ENCODE assay signal across 16 cellular contexts in the genomic region with DNA sequence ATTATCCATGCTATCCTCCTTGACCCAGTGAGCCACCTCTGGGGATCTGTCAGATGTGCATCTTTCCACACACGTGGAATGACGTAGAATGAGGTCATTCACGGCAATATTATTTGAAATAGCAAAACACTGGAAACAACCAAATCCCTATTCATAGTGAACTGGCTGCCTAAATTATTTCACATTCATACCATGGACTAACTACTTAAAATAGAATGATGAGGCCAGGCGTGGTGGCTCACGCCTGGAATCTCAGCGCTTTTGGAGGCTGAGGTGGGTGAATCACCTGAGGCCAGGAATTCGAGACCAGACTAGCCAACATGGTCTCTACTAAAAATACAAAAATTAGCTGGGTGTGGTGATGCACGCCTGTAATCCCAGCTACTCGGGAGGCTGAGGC.
DNase-seq lines count a peak whose midpoint lies in the region; FAIRE-seq and TF ChIP-seq lines count a peak whose summit lies in the region.
"Had no signal": no experiment of that assay in that cellular context is flagged by ENCODE, and none has a peak within 500 bp of the region (broad histone marks: within the 10 kb centered on the region; RNA-seq: fewer than 3 reads in every experiment).

No MANE protein-coding gene starts in this region.

- H2AFZ ChIP-seq in H9 (ENCODE audit: low read length) (no peak overlapping the region), neuronal stem cell (ENCODE audit: low read length) (no peak overlapping the region)

- WGBS in H9 (ENCODE audit: extremely low coverage, insufficient read length, low lambda C conversion rate), result no CpG with 5 or more reads among the region's 9 CpGs
- WGBS in endodermal cell (ENCODE audit: insufficient coverage in 1 of 2, insufficient read length in 1 of 2), 2 experiments, result 90 to 92% methylated on average over 5 to 9 of the region's 9 CpGs
- no CpG with 5 or more reads among the region's 9 CpGs for WGBS in neuronal stem cell (ENCODE audit: extremely low coverage in 2 of 2, insufficient read length in 2 of 2, insufficient replicate concordance in 1 of 2), 2 donors

- H3K9ac ChIP-seq in H9 (ENCODE audit: extremely low read depth, insufficient read length, low read length) (no peak overlapping the region), NT2/D1 (ENCODE audit: insufficient read length, low read depth) (peak overlapping the region; percentile 57), endodermal cell (ENCODE audit: extremely low read depth, low read length, poor library complexity, severe bottlenecking) (no peak overlapping the region), neuronal stem cell (ENCODE audit: low read depth, low read length, poor library complexity) (no peak overlapping the region)
- H3K9ac ChIP-seq: SK-N-SH had no signal

- H3K9me3 Mint-ChIP-seq in H9 (no peaks in the 10 kb centered on the region; a peak in 1 of 5 replicates), endodermal cell (no peaks in the 10 kb centered on the region)

- H3K14ac ChIP-seq in H9 (ENCODE audit: insufficient read depth, low read length) (no peak overlapping the region), neuronal stem cell (ENCODE audit: low read length) (no peak overlapping the region)

- H2AK5ac ChIP-seq in H9 (ENCODE audit: insufficient read length, low read length) (no peak overlapping the region), neuronal stem cell (ENCODE audit: low read depth, low read length) (peak overlapping the region; percentile 53)

- no peak overlapping the region for H4K8ac ChIP-seq in H9 (replicated peaks; ENCODE audit: insufficient read length, low read depth, low read length)
- no peak overlapping the region for H4K8ac ChIP-seq in neuronal stem cell (ENCODE audit: low read depth, low read length)

- H3K36me3 ChIP-seq in NT2/D1 (ENCODE audit: insufficient read depth, insufficient read length, low read length), result no peaks in the 10 kb centered on the region
- no peaks in the 10 kb centered on the region for H3K36me3 ChIP-seq in endodermal cell (ENCODE audit: control insufficient read depth, insufficient read depth, low read length)
- H3K36me3 ChIP-seq in neuronal stem cell (replicated peaks in 1 of 2; ENCODE audit: control insufficient read depth in 2 of 2, insufficient read depth in 2 of 2, low read length in 2 of 2), result no peaks in the 10 kb centered on the region
- H3K36me3 ChIP-seq in left ventricle myocardium inferior, result no peaks in the 10 kb centered on the region
- H3K36me3 ChIP-seq: MG63 had no signal

- H3K4me1 Mint-ChIP-seq in H9, result peaks cover 67 to 83% of the 10 kb centered on the region in 2 experiments
- H3K4me1 Mint-ChIP-seq in endodermal cell, result peaks cover 49% of the 10 kb centered on the region

- DNase-seq in H9 (no peak), NT2/D1 (ENCODE audit: low read depth, low spot score) (no peak), endodermal cell (no peak), neuronal stem cell (ENCODE audit: low spot score) (no peak), left ventricle myocardium inferior (no peak), COR-L47 (lab: John Stamatoyannopoulos, UW) (no peak), GM12891 (ENCODE audit: insufficient read length, low spot score) (no peak)
- DNase-seq: AML-193, EL, MG63, NCI-H1092, NCI-H146, NCI-H2081, NCI-H510A, NCI-H774, SK-N-SH had no signal

- H3K4me1 ChIP-seq in H9 (ENCODE audit: insufficient read depth, low read length) (peaks cover 18% of the 10 kb centered on the region; the same call in 1 of the 2 replicates), NT2/D1 (ENCODE audit: insufficient read depth, insufficient read length) (peaks cover 27% of the 10 kb centered on the region), endodermal cell (ENCODE audit: control insufficient read depth, insufficient read depth, low read length) (peaks cover 12% of the 10 kb centered on the region), neuronal stem cell (ENCODE audit: control insufficient read depth in 2 of 2, insufficient read depth in 1 of 2, low read depth in 1 of 2, low read length in 2 of 2) (peaks cover 5 to 27% of the 10 kb centered on the region in 2 donors), left ventricle myocardium inferior (peaks cover 27% of the 10 kb centered on the region)

- H2BK20ac ChIP-seq in H9 (ENCODE audit: low read depth, low read length, poor library complexity, severe bottlenecking), result no peak overlapping the region

- H3K79me2 ChIP-seq in H9 (ENCODE audit: insufficient read depth, low read length), result no peaks in the 10 kb centered on the region; the same call in 1 of the 2 replicates

- H2BK15ac ChIP-seq in H9 (ENCODE audit: low read depth, low read length), result no peak overlapping the region
- H2BK15ac ChIP-seq in neuronal stem cell (ENCODE audit: low read length), result peak overlapping the region; percentile 50

- H3K4me3 Mint-ChIP-seq in H9 (peak overlapping the region in 1 of 2 experiments; percentile 64; a peak in 1 of 5 replicates), endodermal cell (peak overlapping the region; percentile 17)

- intact Hi-C loops in left ventricle myocardium inferior (cut with micrococcal nuclease), result no loop called here

- H3K27ac ChIP-seq in H9 (ENCODE audit: insufficient read length, low read depth, low read length) (no peak overlapping the region), endodermal cell (ENCODE audit: low read depth, low read length) (no peak overlapping the region), neuronal stem cell (replicated peaks; ENCODE audit: low read length) (peak overlapping the region; percentile 61), left ventricle myocardium inferior (replicated peaks) (no peak overlapping the region)

- H3K4me2 ChIP-seq in H9 (ENCODE audit: insufficient read depth, insufficient read length, low read length), result peak overlapping the region; percentile 12
- no peak overlapping the region for H3K4me2 ChIP-seq in neuronal stem cell (ENCODE audit: insufficient read depth, low read length, poor library complexity, severe bottlenecking)
- H3K4me2 ChIP-seq: SK-N-SH had no signal

- no peak overlapping the region for H3T11ph ChIP-seq in H9 (ENCODE audit: low read length)

- H2BK12ac ChIP-seq in H9 (ENCODE audit: insufficient read length, low read depth, low read length) (no peak overlapping the region), neuronal stem cell (ENCODE audit: low read length) (peak overlapping the region; percentile 46)

- no peaks in the 10 kb centered on the region for H4K20me1 ChIP-seq in H9 (ENCODE audit: control insufficient read depth, insufficient read depth, insufficient read length)

- no peak for FAIRE-seq in GM12891 (lab: Jason Lieb, UNC)

- H3K4ac ChIP-seq in H9 (ENCODE audit: low read depth, low read length) (no peak overlapping the region), neuronal stem cell (ENCODE audit: low read length) (no peak overlapping the region)

- H2BK5ac ChIP-seq in H9 (ENCODE audit: insufficient read length, low read length) (no peak overlapping the region), neuronal stem cell (ENCODE audit: low read length) (peak overlapping the region; percentile 30)

- H4K5ac ChIP-seq in H9 (ENCODE audit: insufficient read length, low read depth, low read length), result no peak overlapping the region

- H3K9me3 ChIP-seq in H9 (ENCODE audit: control insufficient read depth, low read depth, low read length) (no peaks in the 10 kb centered on the region), NT2/D1 (ENCODE audit: insufficient read depth, low read length) (no peaks in the 10 kb centered on the region), endodermal cell (ENCODE audit: control insufficient read depth, low read length) (no peaks in the 10 kb centered on the region), neuronal stem cell (replicated peaks in 1 of 2; ENCODE audit: control insufficient read depth in 2 of 2, insufficient read depth in 1 of 2, low read depth in 1 of 2, low read length in 2 of 2) (no peaks in the 10 kb centered on the region), left ventricle myocardium inferior (replicated peaks) (no peaks in the 10 kb centered on the region)
- H3K9me3 ChIP-seq: MG63, SK-N-SH had no signal

- no peak for TF ChIP-seq POLR2A in GM12891 (IDR thresholded peaks at IDR 0.05; ENCODE audit: low read depth, low read length)

- H3K27me3 Mint-ChIP-seq in H9 (ENCODE audit: low read depth), result no peaks in the 10 kb centered on the region; the same call in 1 of the 2 replicates
- no peaks in the 10 kb centered on the region for H3K27me3 Mint-ChIP-seq in endodermal cell (ENCODE audit: insufficient read depth)

- peaks cover 0 to 5% (median 2%) of the 10 kb centered on the region in 3 experiments; a peak in 4 of 7 replicates for H3K36me3 Mint-ChIP-seq in H9 (ENCODE audit: insufficient read depth in 1 of 3, low read depth in 3 of 3)
- H3K36me3 Mint-ChIP-seq in endodermal cell (ENCODE audit: low read depth), result peaks cover 6% of the 10 kb centered on the region

- H4K91ac ChIP-seq in H9 (ENCODE audit: insufficient read length, low read depth, low read length) (no peak overlapping the region), neuronal stem cell (ENCODE audit: low read depth, low read length, poor library complexity) (no peak overlapping the region)

- H3K18ac ChIP-seq in H9 (ENCODE audit: insufficient read length, low read depth, low read length) (no peak overlapping the region), neuronal stem cell (ENCODE audit: low read length) (peak overlapping the region; percentile 81)

- peaks cover 3% of the 10 kb centered on the region for H3K23me2 ChIP-seq in H9 (ENCODE audit: insufficient read length, low read depth, low read length, poor library complexity, severe bottlenecking)

- H3K27me3 ChIP-seq in H9 (ENCODE audit: insufficient read depth, low read length), result no peaks in the 10 kb centered on the region
- H3K27me3 ChIP-seq in NT2/D1 (ENCODE audit: insufficient read depth, insufficient read length), result no peaks in the 10 kb centered on the region
- H3K27me3 ChIP-seq in endodermal cell (ENCODE audit: control insufficient read depth, insufficient read depth, low read length, poor library complexity, severe bottlenecking), result no peaks in the 10 kb centered on the region
- H3K27me3 ChIP-seq in neuronal stem cell (ENCODE audit: control insufficient read depth in 3 of 3, insufficient read depth in 3 of 3, low read depth in 1 of 3, low read length in 3 of 3), result peaks cover 0 to 4% (median 0%) of the 10 kb centered on the region in 3 experiments
- H3K27me3 ChIP-seq in left ventricle myocardium inferior (ENCODE audit: low read depth), result no peaks in the 10 kb centered on the region
- H3K27me3 ChIP-seq: MG63 had no signal

- H3K79me1 ChIP-seq in H9 (ENCODE audit: insufficient read depth, low read depth, low read length, poor library complexity, severe bottlenecking) (no peaks in the 10 kb centered on the region), neuronal stem cell (ENCODE audit: low read depth, low read length) (no peaks in the 10 kb centered on the region)

- no peak overlapping the region for H3K56ac ChIP-seq in H9 (ENCODE audit: insufficient read length, low read depth, low read length)

- H3K27ac Mint-ChIP-seq in H9, result peak overlapping the region; percentile 82 to 98 (median 92)
- peak overlapping the region; percentile 96 for H3K27ac Mint-ChIP-seq in endodermal cell

- H2BK120ac ChIP-seq in H9 (ENCODE audit: low read depth, low read length, poor library complexity, severe bottlenecking), result no peak overlapping the region
- H2BK120ac ChIP-seq in neuronal stem cell (ENCODE audit: low read depth, low read length), result no peak overlapping the region

- no peak overlapping the region for H3K4me3 ChIP-seq in NT2/D1 (ENCODE audit: insufficient read length, low read depth)
- no peak overlapping the region for H3K4me3 ChIP-seq in endodermal cell (ENCODE audit: low read length)
- no peak overlapping the region for H3K4me3 ChIP-seq in neuronal stem cell (ENCODE audit: low read length in 2 of 2)
- H3K4me3 ChIP-seq in left ventricle myocardium inferior, result no peak overlapping the region
- H3K4me3 ChIP-seq: MG63 had no signal

- no peak for TF ChIP-seq CTCF in H9 (conservative IDR thresholded peaks at IDR 0.05)
- no peak for TF ChIP-seq CTCF in endodermal cell (conservative IDR thresholded peaks at IDR 0.05)
- TF ChIP-seq CTCF in left ventricle myocardium inferior (IDR thresholded peaks at IDR 0.05; ENCODE audit: borderline replicate concordance), result no peak

- no peak overlapping the region for H3K23ac ChIP-seq in H9 (ENCODE audit: insufficient read length, low read depth, low read length)
- no peak overlapping the region for H3K23ac ChIP-seq in neuronal stem cell (ENCODE audit: low read depth, low read length, poor library complexity)
